20 cellular contexts compared by ENCODE assay signal in genomic region chr17:75901727-75902126, GRCh38.
"Had no signal": no experiment of that assay in that cellular context is flagged by ENCODE, and none has a peak within 500 bp of the region (broad histone marks: within the 10 kb centered on the region; RNA-seq: fewer than 3 reads in every experiment).

No MANE protein-coding gene starts in this region.

- DNase-seq: activated CD4-positive, alpha-beta T cell treated with anti-CD3 and anti-CD28 coated beads for 36 hours; activated CD8-positive, alpha-beta memory T cell treated with anti-CD3 and anti-CD28 coated beads, Interleukin-2, amount 50 U/mL, for 4 hours; activated CD8-positive, alpha-beta T cell treated with anti-CD3 and anti-CD28 coated beads for 36 hours; activated gamma-delta T cell; activated naive CD4-positive, alpha-beta T cell treated with anti-CD3 and anti-CD28 coated beads for 36 hours; activated naive CD8-positive, alpha-beta T cell treated with anti-CD3 and anti-CD28 coated beads, Interleukin-2, amount 10 ng/mL, durations not matched to agents 7 days and 5 days; activated T-cell treated with anti-CD3 and anti-CD28 coated beads, Interleukin-2, amount 50 U/mL, for 1 hour; anterior cingulate cortex; MG63; NCI-H1105; NCI-H1436 treated with DMSO at 0.1 percent for 48 hours; NCI-H187; NCI-H2081; NCI-H510A treated with DMSO at 0.1 percent for 48 hours; NCI-H69; PC-3; SIG-M5 had no signal

- H3K9me3 Mint-ChIP-seq: activated CD8-positive, alpha-beta T cell treated with anti-CD3 and anti-CD28 coated beads for 36 hours; activated naive CD4-positive, alpha-beta T cell treated with anti-CD3 and anti-CD28 coated beads for 36 hours; activated naive CD8-positive, alpha-beta T cell treated with anti-CD3 and anti-CD28 coated beads, Interleukin-2, amount 10 ng/mL, durations not matched to agents 7 days and 5 days had no signal

- H3K27ac Mint-ChIP-seq: activated CD8-positive, alpha-beta T cell treated with anti-CD3 and anti-CD28 coated beads for 36 hours; activated naive CD4-positive, alpha-beta T cell treated with anti-CD3 and anti-CD28 coated beads for 36 hours; activated naive CD8-positive, alpha-beta T cell treated with anti-CD3 and anti-CD28 coated beads, Interleukin-2, amount 10 ng/mL, durations not matched to agents 7 days and 5 days had no signal

- H3K4me3 ChIP-seq: adrenal gland, MG63 had no signal

- FAIRE-seq: RCC 7860 had no signal

- H3K4me3 Mint-ChIP-seq: activated CD4-positive, alpha-beta T cell treated with anti-CD3 and anti-CD28 coated beads for 36 hours; activated CD8-positive, alpha-beta T cell treated with anti-CD3 and anti-CD28 coated beads for 36 hours; activated naive CD4-positive, alpha-beta T cell treated with anti-CD3 and anti-CD28 coated beads for 36 hours; activated naive CD8-positive, alpha-beta T cell treated with anti-CD3 and anti-CD28 coated beads, Interleukin-2, amount 10 ng/mL, durations not matched to agents 7 days and 5 days had no signal

- H3K27ac ChIP-seq: adrenal gland, VCaP had no signal

- H3K27me3 ChIP-seq: adrenal gland, MG63 had no signal

- H3K36me3 Mint-ChIP-seq: activated naive CD8-positive, alpha-beta T cell treated with anti-CD3 and anti-CD28 coated beads, Interleukin-2, amount 10 ng/mL, durations not matched to agents 7 days and 5 days had no signal

- H3K27me3 Mint-ChIP-seq: activated CD4-positive, alpha-beta T cell treated with anti-CD3 and anti-CD28 coated beads for 36 hours; activated CD8-positive, alpha-beta T cell treated with anti-CD3 and anti-CD28 coated beads for 36 hours; activated naive CD8-positive, alpha-beta T cell treated with anti-CD3 and anti-CD28 coated beads, Interleukin-2, amount 10 ng/mL, durations not matched to agents 7 days and 5 days had no signal

- ATAC-seq: activated CD4-positive, alpha-beta T cell treated with anti-CD3 and anti-CD28 coated beads for 36 hours; activated CD8-positive, alpha-beta T cell treated with anti-CD3 and anti-CD28 coated beads for 36 hours; PC-3 had no signal

- H3K9me3 ChIP-seq: adrenal gland, MG63 had no signal
